8 cellular contexts compared by ENCODE assay signal in the genomic region with DNA sequence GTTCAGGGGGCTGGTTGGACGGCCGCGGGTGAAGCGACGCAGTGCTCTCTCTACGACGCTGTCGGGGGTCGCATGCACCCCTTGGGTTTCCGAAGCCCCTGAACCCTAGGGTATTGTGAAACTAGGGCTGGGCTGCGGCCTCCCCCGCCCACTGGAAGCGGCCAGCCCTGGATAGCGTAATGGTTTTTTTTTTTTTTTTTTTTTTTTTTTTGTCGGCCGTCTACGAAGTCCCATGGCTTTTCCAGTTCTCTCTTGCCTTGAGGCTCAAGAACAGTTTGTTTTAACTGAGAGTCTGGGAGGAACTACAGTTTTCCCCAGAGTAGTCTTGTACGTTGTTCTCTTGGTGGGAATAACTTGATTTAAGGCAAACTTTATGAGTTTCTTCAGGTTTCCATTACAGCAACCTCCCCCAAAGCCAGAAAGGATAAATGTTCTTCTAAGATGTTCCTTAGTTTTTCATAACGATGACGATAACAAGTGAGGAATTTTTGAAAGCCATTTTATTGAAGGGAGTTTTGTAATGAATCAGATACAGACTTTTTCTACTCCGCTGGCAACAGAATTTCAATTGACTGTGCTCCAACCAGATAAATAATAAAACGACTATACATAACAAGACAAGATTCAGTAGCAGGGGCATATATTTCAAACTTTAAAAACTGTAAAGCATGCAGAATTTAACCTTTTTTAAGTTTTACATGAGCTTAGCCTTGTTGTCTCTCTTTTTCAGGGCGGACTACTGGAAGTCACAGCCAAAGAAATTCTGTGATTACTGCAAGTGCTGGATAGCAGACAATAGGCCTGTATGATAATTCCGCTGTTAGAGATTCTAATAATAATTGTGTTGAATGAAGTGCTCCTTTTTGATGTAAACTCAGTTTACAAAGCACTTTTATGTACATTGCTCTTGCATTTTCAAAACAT. TPM values are rescaled to one million over a fixed set of nuclear protein-coding genes. Genes with fewer than 3 reads are reported as not detected.
A peak's percentile ranks its signal among the peaks of the same experiment; 100 is the strongest.
DNase-seq lines count a peak whose midpoint lies in the region; ATAC-seq, FAIRE-seq and TF ChIP-seq lines count a peak whose summit lies in the region.

No MANE protein-coding gene starts in this region.

- dilution Hi-C loops in endothelial cell of umbilical vein (cut with MboI; ENCODE audit: extremely low pct_ligation_motif_present, low sequenced_read_pairs): no loop called here

- TF ChIP-seq CTCF in endothelial cell of umbilical vein (IDR thresholded peaks at IDR 0.05; ENCODE audit: extremely low read depth in 1 of 2, insufficient read depth in 1 of 2, low read depth in 1 of 2, low read length in 2 of 2): no peak

- peak overlapping the region; percentile 97 to 100 (median 100) for H3K4me3 Mint-ChIP-seq in CD8-positive, alpha-beta memory T cell

- H3K4me3 ChIP-seq in CD8-positive, alpha-beta memory T cell (ENCODE audit: low read length): peak overlapping the region; percentile 98
- H3K4me3 ChIP-seq in endothelial cell of umbilical vein (replicated peaks in 1 of 3; ENCODE audit: insufficient read depth in 1 of 3, low read depth in 1 of 3, low read length in 3 of 3) (peak overlapping the region; percentile 56 to 96 (median 71)), mucosa of rectum (ENCODE audit: low read length in 2 of 2) (peak overlapping the region; percentile 89 to 90)

- intact Hi-C loops in endothelial cell of umbilical vein (cut with micrococcal nuclease): loop anchor here (2.0 to 10.0 kb wide), 5 partner anchors 141 to 900 kb away; partner anchors contain the start of genes MRPS31, NAA16 and VWA8

- peaks cover 0 to 14% of the 10 kb centered on the region in 2 donors for H3K27me3 Mint-ChIP-seq in CD8-positive, alpha-beta memory T cell

- POLR2A ChIA-PET in CD8-positive, alpha-beta memory T cell (lab: Charles Lee): interaction anchor here (1.6 to 2.7 kb wide), 4 partner anchors 43 to 140 kb away, joined by 5 to 31 read pairs (median 8); partner anchors contain the start of gene ELF1
- POLR2A ChIA-PET in endothelial cell of umbilical vein (lab: Charles Lee): no interaction called here

- peak; percentile 40 for ATAC-seq in GM19395 (IDR thresholded peaks at IDR 0.05; ENCODE audit: unreplicated experiment)
- peak; percentile 37 for ATAC-seq in HG03378 (IDR thresholded peaks at IDR 0.05; ENCODE audit: unreplicated experiment)

- DNase-seq in CD8-positive, alpha-beta memory T cell: peak in 1 of 5 donors; percentile 13
- DNase-seq in SK-MEL-5 (ENCODE audit: low read depth, low spot score): peak; percentile 87
- peak; percentile 84 for DNase-seq in endothelial cell of umbilical vein (ENCODE audit: low read depth, low spot score)
- no peak for DNase-seq in mucosa of gallbladder (ENCODE audit: low spot score)
- DNase-seq in mesenteric fat pad (ENCODE audit: low spot score): no peak

- peaks cover 47% of the 10 kb centered on the region for H3K79me2 ChIP-seq in endothelial cell of umbilical vein (ENCODE audit: control insufficient read depth, insufficient read depth, low read length)

- H3K36me3 Mint-ChIP-seq in CD8-positive, alpha-beta memory T cell: peaks cover 0 to 50% (median 7%) of the 10 kb centered on the region in 3 donors

- TSS peak; percentile 37 for BruUV-seq in endothelial cell of umbilical vein (replicated peaks; lab: Mats Ljungman, UMichigan)

- CTCF ChIA-PET in CD8-positive, alpha-beta memory T cell (lab: Charles Lee): interaction anchor here (1.2 to 3.5 kb wide), 6 partner anchors 9 to 140 kb away, joined by 3 to 23 read pairs (median 5); no protein-coding TSS in a partner anchor
- CTCF ChIA-PET in endothelial cell of umbilical vein (lab: Charles Lee): interaction anchor here (0.9 to 1.2 kb wide), 3 partner anchors 87 to 141 kb away, joined by 3 to 5 read pairs (median 4); no protein-coding TSS in a partner anchor

- no peaks in the 10 kb centered on the region for H4K20me1 ChIP-seq in endothelial cell of umbilical vein (replicated peaks; ENCODE audit: control insufficient read depth, extremely low read depth, insufficient read depth, low read length)

- no peaks in the 10 kb centered on the region for H3K9me1 ChIP-seq in endothelial cell of umbilical vein (replicated peaks; ENCODE audit: control insufficient read depth, extremely low read depth, insufficient read depth, low read length)

- peaks cover 36 to 61% (median 47%) of the 10 kb centered on the region in 3 donors for H3K4me1 Mint-ChIP-seq in CD8-positive, alpha-beta memory T cell

- peak overlapping the region; percentile 97 for H2AFZ ChIP-seq in endothelial cell of umbilical vein (ENCODE audit: low read depth, low read length)

- H3K27me3 ChIP-seq in CD8-positive, alpha-beta memory T cell (ENCODE audit: insufficient read depth, low read length, poor library complexity, severe bottlenecking): no peaks in the 10 kb centered on the region
- H3K27me3 ChIP-seq in endothelial cell of umbilical vein (ENCODE audit: control insufficient read depth in 2 of 2, insufficient read depth in 2 of 2, low read length in 2 of 2) (no peaks in the 10 kb centered on the region), mucosa of rectum (ENCODE audit: control insufficient read depth in 2 of 2, insufficient read depth in 2 of 2, low read length in 2 of 2) (no peaks in the 10 kb centered on the region)

- peaks cover 5% of the 10 kb centered on the region for H3K36me3 ChIP-seq in CD8-positive, alpha-beta memory T cell (ENCODE audit: insufficient read depth, low read length)
- H3K36me3 ChIP-seq in endothelial cell of umbilical vein (ENCODE audit: control insufficient read depth in 2 of 2, extremely low read depth in 1 of 2, insufficient read depth in 2 of 2, low read length in 2 of 2): peaks cover 5 to 9% of the 10 kb centered on the region in 2 experiments
- H3K36me3 ChIP-seq in mucosa of rectum (ENCODE audit: control insufficient read depth in 2 of 2, insufficient read depth in 2 of 2, low read length in 2 of 2): peaks cover 10 to 11% of the 10 kb centered on the region in 2 donors

- H3K27ac Mint-ChIP-seq in CD8-positive, alpha-beta memory T cell: peak overlapping the region; percentile 98 to 100 (median 99)

- peak overlapping the region; percentile 88 for H3K27ac ChIP-seq in CD8-positive, alpha-beta memory T cell (ENCODE audit: low read depth, low read length)
- H3K27ac ChIP-seq in endothelial cell of umbilical vein (ENCODE audit: insufficient read depth, low read depth, low read length) (peak overlapping the region; percentile 93), mucosa of rectum (ENCODE audit: low read depth in 2 of 2, low read length in 2 of 2) (peak overlapping the region; percentile 97 to 99)

- peak overlapping the region; percentile 93 for H3K9ac ChIP-seq in endothelial cell of umbilical vein (replicated peaks; ENCODE audit: extremely low read depth, insufficient read depth, low read length)
- peak overlapping the region; percentile 97 to 98 for H3K9ac ChIP-seq in mucosa of rectum (ENCODE audit: low read depth in 1 of 2, low read length in 2 of 2)

- H3K4me2 ChIP-seq in endothelial cell of umbilical vein (ENCODE audit: insufficient read depth, low read length): peak overlapping the region; percentile 98

- peaks cover 0 to 9% (median 4%) of the 10 kb centered on the region in 5 donors for H3K9me3 Mint-ChIP-seq in CD8-positive, alpha-beta memory T cell

- no peak for TF ChIP-seq POLR2A in endothelial cell of umbilical vein (IDR thresholded peaks at IDR 0.05; ENCODE audit: low read depth, low read length)

- in situ Hi-C loops in SK-MEL-5 (cut with HindIII; ENCODE audit: low pct_unique_long_range_greater_than_20kb, low sequenced_read_pairs): no loop called here

- FAIRE-seq in endothelial cell of umbilical vein (lab: Jason Lieb, UNC): peak; percentile 4

- H3K9me3 ChIP-seq in CD8-positive, alpha-beta memory T cell (ENCODE audit: low read length): no peaks in the 10 kb centered on the region
- H3K9me3 ChIP-seq in endothelial cell of umbilical vein (replicated peaks; ENCODE audit: control insufficient read depth, insufficient read depth, low read length) (no peaks in the 10 kb centered on the region), mucosa of rectum (ENCODE audit: control insufficient read depth in 2 of 2, low read length in 2 of 2) (no peaks in the 10 kb centered on the region)

- H3K4me1 ChIP-seq in CD8-positive, alpha-beta memory T cell (ENCODE audit: insufficient read depth, low read length): peaks cover 24% of the 10 kb centered on the region
- peaks cover 49% of the 10 kb centered on the region for H3K4me1 ChIP-seq in endothelial cell of umbilical vein (ENCODE audit: control insufficient read depth, extremely low read depth, insufficient read depth, low read length)
- H3K4me1 ChIP-seq in mucosa of rectum (ENCODE audit: control insufficient read depth in 2 of 2, insufficient read depth in 2 of 2, low read length in 2 of 2): peaks cover 26 to 49% of the 10 kb centered on the region in 2 donors

RNA-seq across cellular contexts. Expression of gene WBP4, which starts 0.9 kb away (rescaled TPM):
- 10 to 100 TPM; 15.5 to 15.8 TPM for total RNA-seq in CD8-positive, alpha-beta memory T cell
- 4.7 TPM for polyA plus RNA-seq in CD8-positive, alpha-beta memory T cell
- total RNA-seq in SK-MEL-5 (2014; rRNA removed; shearing (Covaris generic)): 11.4 and 13.7 TPM in 2 replicates
- 9.8 and 10.4 TPM in 2 replicates for polyA plus RNA-seq in SK-MEL-5 (2015; cell fraction: cytosol; rRNA removed)
- polyA plus RNA-seq in SK-MEL-5 (2015; cell fraction: nucleus; rRNA removed): 13.5 and 15.5 TPM in 2 replicates
- 14.4 and 14.8 TPM in 2 replicates for total RNA-seq in endothelial cell of umbilical vein
- polyA plus RNA-seq in endothelial cell of umbilical vein: 2.5 and 4.3 TPM in 2 replicates
- 8.5 and 8.8 TPM in 2 replicates for polyA plus RNA-seq in endothelial cell of umbilical vein (2011; cell fraction: cytosol; rRNA removed)
- 7.6 and 12.1 TPM in 2 replicates for polyA plus RNA-seq in endothelial cell of umbilical vein (2011; cell fraction: nucleus; rRNA removed)
- 14.1 and 16.8 TPM in 2 replicates for polyA plus RNA-seq in endothelial cell of umbilical vein (2012)
- 2.8 and 3.1 TPM in 2 replicates for polyA minus RNA-seq in endothelial cell of umbilical vein
- polyA minus RNA-seq in endothelial cell of umbilical vein (2011; cell fraction: cytosol; rRNA and poly(A)+ RNA removed): 2.2 TPM
- 5.2 and 7.5 TPM in 2 replicates for polyA minus RNA-seq in endothelial cell of umbilical vein (2011; cell fraction: nucleus; rRNA and poly(A)+ RNA removed)
- 9.5 TPM for total RNA-seq in mucosa of gallbladder
- 11.9 TPM for total RNA-seq in mesenteric fat pad

RNA-seq across cellular contexts. Expression of gene ELF1, which starts 43.1 kb away (rescaled TPM):
- 10 to 100 TPM; 76.8 to 77.6 TPM for total RNA-seq in CD8-positive, alpha-beta memory T cell
- 139 TPM for polyA plus RNA-seq in CD8-positive, alpha-beta memory T cell
- total RNA-seq in SK-MEL-5 (2014; rRNA removed; shearing (Covaris generic)): 51.0 and 56.7 TPM in 2 replicates
- 42.5 and 49.7 TPM in 2 replicates for polyA plus RNA-seq in SK-MEL-5 (2015; cell fraction: cytosol; rRNA removed)
- polyA plus RNA-seq in SK-MEL-5 (2015; cell fraction: nucleus; rRNA removed): 21.9 and 33.2 TPM in 2 replicates
- total RNA-seq in endothelial cell of umbilical vein: 61.2 and 62.5 TPM in 2 replicates
- polyA plus RNA-seq in endothelial cell of umbilical vein: 28.6 and 31.8 TPM in 2 replicates
- 26.3 and 29.4 TPM in 2 replicates for polyA plus RNA-seq in endothelial cell of umbilical vein (2011; cell fraction: cytosol; rRNA removed)
- 49.6 TPM in 2 replicates for polyA plus RNA-seq in endothelial cell of umbilical vein (2011; cell fraction: nucleus; rRNA removed)
- 49.5 and 49.7 TPM in 2 replicates for polyA plus RNA-seq in endothelial cell of umbilical vein (2012)
- 57.9 and 67.6 TPM in 2 replicates for polyA minus RNA-seq in endothelial cell of umbilical vein
- polyA minus RNA-seq in endothelial cell of umbilical vein (2011; cell fraction: cytosol; rRNA and poly(A)+ RNA removed): 12.8 TPM
- polyA minus RNA-seq in endothelial cell of umbilical vein (2011; cell fraction: nucleus; rRNA and poly(A)+ RNA removed): 81.5 and 119 TPM in 2 replicates
- 121 TPM for total RNA-seq in mucosa of gallbladder
- 74.2 TPM for total RNA-seq in mesenteric fat pad

Comparison
In these comparisons a context has a peak if more than half of its experiments do, and no peak if none do; other contexts are left out.
1. DNase-seq: peak in SK-MEL-5 (single experiment) and endothelial cell of umbilical vein (single experiment); none in mucosa of gallbladder (single experiment) and mesenteric fat pad (single experiment).
2. Peak in every context shown above with its lines, with median percentiles within 50 percentile points of each other: H3K27ac ChIP-seq and H3K4me3 ChIP-seq.